In genomic region chr15:67433495-67434099, GRCh38 we compare ENCODE assay signal across 8 cellular contexts.
A peak's percentile ranks its signal among the peaks of the same experiment; 100 is the strongest.
DNase-seq lines count a peak whose midpoint lies in the region; ATAC-seq and TF ChIP-seq lines count a peak whose summit lies in the region.

No MANE protein-coding gene starts in this region.

- peak; percentile 54 to 80 (median 68) for TF ChIP-seq CTCF in heart left ventricle (IDR thresholded peaks at IDR 0.05)

- H3K4me3 ChIP-seq in heart left ventricle, result no peak overlapping the region

- ATAC-seq in heart left ventricle (peak in 3 of 4 donors; percentile 47 to 71 (median 61)), sciatic nerve (peak; percentile 76), GM18907 (IDR thresholded peaks at IDR 0.05; ENCODE audit: unreplicated experiment) (no peak), GM21390 (IDR thresholded peaks at IDR 0.05; ENCODE audit: unreplicated experiment) (no peak)

- no peak for TF ChIP-seq POLR2A in heart left ventricle (IDR thresholded peaks at IDR 0.05)

- H3K27ac ChIP-seq in heart left ventricle, result no peak overlapping the region

- DNase-seq in activated T-cell treated with anti-CD3 and anti-CD28 coated beads for 48 hours (ENCODE audit: low read depth) (peak; percentile 8), activated T-cell treated with anti-CD3 and anti-CD28 coated beads for 4 hours (no peak), MV-4-11 (lab: John Stamatoyannopoulos, UW) (peak; percentile 44), heart left ventricle (peak in 4 of 5 donors; percentile 22 to 31 (median 27)), sciatic nerve (ENCODE audit: low spot score) (peak; percentile 63)
- DNase-seq in activated T-cell treated with anti-CD3 and anti-CD28 coated beads, Interleukin-2, amount 50 U/mL, for 48 hours, result peak; percentile 38 to 55

- peaks cover 0 to 5% (median 0%) of the 10 kb centered on the region in 12 donors for H3K4me1 ChIP-seq in heart left ventricle

- no peaks in the 10 kb centered on the region for H3K27me3 ChIP-seq in heart left ventricle

- intact Hi-C loops in heart left ventricle (cut with DNase I), result loop anchor here (1.0 to 5.0 kb wide), 3 partner anchors 486 to 487 kb away; no protein-coding TSS in a partner anchor
- intact Hi-C loops in sciatic nerve (cut with DNase I), result no loop called here

- H3K36me3 ChIP-seq in heart left ventricle, result peaks cover 0 to 2% (median 0%) of the 10 kb centered on the region in 9 donors

- 62 to 68% (median 65%) methylated on average over 3 of the region's 3 CpGs for WGBS in heart left ventricle, 4 donors

- no peaks in the 10 kb centered on the region for H3K9me3 ChIP-seq in heart left ventricle

Comparison
In these comparisons a context has a peak if more than half of its experiments do, and no peak if none do; other contexts are left out.
1. ATAC-seq: peak in heart left ventricle (3 of 4) and sciatic nerve (single experiment); none in GM18907 (single experiment) and GM21390 (single experiment).